In genomic region chr17:41965694-41966375, GRCh38 we compare ENCODE assay signal across 8 cellular contexts. TPM values are rescaled to one million over a fixed set of nuclear protein-coding genes. Genes with fewer than 3 reads are reported as not detected.
A peak's percentile ranks its signal among the peaks of the same experiment; 100 is the strongest.
DNase-seq lines count a peak whose midpoint lies in the region; ATAC-seq and TF ChIP-seq lines count a peak whose summit lies in the region.

No MANE protein-coding gene starts in this region.

- intact Hi-C loops in left lung (cut with DNase I), result loop anchor here in 1 of 2 donors (10.0 kb wide), 1 partner anchor 49 kb away; the partner anchor contains the start of gene DNAJC7

- no peaks in the 10 kb centered on the region for H3K27me3 ChIP-seq in left lung

- H3K9me3 ChIP-seq in left lung, result no peaks in the 10 kb centered on the region

- peak overlapping the region; percentile 80 to 81 for H3K27ac ChIP-seq in left lung

- H3K4me3 ChIP-seq in AG04449 (ENCODE audit: low read depth, low read length) (peak overlapping the region; percentile 81), left lung (peak overlapping the region; percentile 63 to 83)

- peaks cover 3 to 47% of the 10 kb centered on the region in 2 donors for H3K4me1 ChIP-seq in left lung

- ATAC-seq in GM21447 (IDR thresholded peaks at IDR 0.05; ENCODE audit: unreplicated experiment) (peak; percentile 52), left lung (peak; percentile 81), HG02973 (IDR thresholded peaks at IDR 0.05; ENCODE audit: unreplicated experiment) (no peak)
- ATAC-seq in activated CD4-positive, CD25-positive, alpha-beta regulatory T cell treated with anti-CD3 and anti-CD28 coated beads, Interleukin-2, amount 50 U/mL, for 24 hours, result peak; percentile 61 to 69

- peaks cover 0 to 25% of the 10 kb centered on the region in 2 donors for H3K36me3 ChIP-seq in left lung

- CTCF ChIA-PET in AG04449 (lab: Yijun Ruan, JAX), result interaction anchor here (1.0 to 11.2 kb wide), 12 partner anchors 9 to 169 kb away, joined by 3 to 131 read pairs (median 10); partner anchors contain the start of genes DHX58, DNAJC7, HSPB9 and KAT2A

- DNase-seq in AG04449 (ENCODE audit: low read depth, low spot score), result no peak
- peak; percentile 89 for DNase-seq in NCI-H2029 (lab: John Stamatoyannopoulos, UW)
- DNase-seq in cerebellum (ENCODE audit: low spot score), result peak; percentile 70
- DNase-seq in left lung, result peak; percentile 81 to 84
- peak; percentile 33 to 47 (median 44) for DNase-seq in stimulated activated CD4-positive, alpha-beta T cell treated with anti-CD3 and anti-CD28 coated beads, TNF-alpha, amount 100 ng/mL, for 4 hours (ENCODE audit: low read depth in 3 of 3)

- POLR2A ChIA-PET in AG04449 (lab: Yijun Ruan, JAX), result interaction anchor here (0.5 to 2.9 kb wide), 9 partner anchors 9 to 1109 kb away, joined by 3 to 15 read pairs (median 6); partner anchors contain the start of genes ACLY, DHX58 and DNAJC7

- no peak for TF ChIP-seq CTCF in AG04449 (IDR thresholded peaks at IDR 0.05; ENCODE audit: insufficient read depth, low read length, missing control alignments)
- no peak for TF ChIP-seq CTCF in left lung (IDR thresholded peaks at IDR 0.05)

RNA-seq across cellular contexts. Expression of gene CNP, which starts 0.8 kb away (rescaled TPM):
- total RNA-seq in cerebellum, result 27.5 TPM
- 10 to 100 TPM; 61.5 to 64.9 TPM for total RNA-seq in left lung

RNA-seq across cellular contexts. Expression of gene ODAD4, which starts 35.4 kb away (rescaled TPM):
- total RNA-seq in cerebellum (3.7 TPM), left lung (1 to 10 TPM in 1 of 2 donors, under 1 TPM in 1; 0.73 to 3.2 TPM)

RNA-seq across cellular contexts. Expression of gene ACLY, which starts 47.1 kb away (rescaled TPM):
- total RNA-seq in cerebellum (91.7 TPM), left lung (100 to 1,000 TPM; 129 to 204 TPM)

RNA-seq across cellular contexts. Expression of gene DNAJC7, which starts 51.4 kb away (rescaled TPM):
- total RNA-seq in cerebellum (76.5 TPM), left lung (10 to 100 TPM; 62.1 to 82.0 TPM)

RNA-seq across cellular contexts. Expression of gene NKIRAS2, which starts 54.1 kb away (rescaled TPM):
- total RNA-seq in cerebellum (30.5 TPM), left lung (10 to 100 TPM; 29.6 to 32.3 TPM)
